In the genomic region with DNA sequence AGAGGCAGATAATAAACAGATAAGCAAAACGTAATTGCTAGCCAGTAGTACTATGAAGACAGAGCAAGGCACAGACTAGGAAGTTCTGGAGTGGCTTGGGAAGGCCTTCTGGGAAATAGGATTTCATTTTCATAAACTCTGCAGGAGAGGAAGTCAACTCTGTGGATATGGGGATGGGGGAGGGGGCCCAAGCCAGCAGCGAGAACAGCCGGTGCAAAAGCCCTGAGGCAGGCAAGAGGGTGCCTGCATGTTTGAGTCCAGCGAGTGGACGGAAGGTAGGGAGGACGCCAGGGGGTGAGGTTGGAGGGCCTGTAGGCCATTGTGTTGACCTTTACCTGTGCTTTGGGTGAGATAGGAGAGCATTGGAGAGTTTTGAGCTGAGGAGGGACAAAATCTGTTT, we compare ENCODE assay signal across 25 cellular contexts. TPM values are rescaled to one million over a fixed set of nuclear protein-coding genes. Genes with fewer than 3 reads are reported as not detected.
DNase-seq lines count a peak whose midpoint lies in the region; ATAC-seq lines count a peak whose summit lies in the region.
"Had no signal": no experiment of that assay in that cellular context is flagged by ENCODE, and none has a peak within 500 bp of the region (broad histone marks: within the 10 kb centered on the region; RNA-seq: fewer than 3 reads in every experiment).

No MANE protein-coding gene starts in this region.

- no peak overlapping the region for H3K27ac ChIP-seq in neuronal stem cell (replicated peaks; ENCODE audit: low read length)
- H3K27ac ChIP-seq: brain microvascular endothelial cell, HL-60, SJSA1, stomach, thyroid gland had no signal

- no peak for ATAC-seq in T-helper 17 cell
- ATAC-seq: activated CD4-positive, alpha-beta T cell treated with anti-CD3 and anti-CD28 coated beads for 36 hours; GM23338 had no signal

- peak overlapping the region; percentile 41 for H3K27ac Mint-ChIP-seq in T-helper 2 cell treated with Interferon-gamma antibody and Interleukin-4, amounts not matched to agents 5 μg/mL and 100 μg/mL, for 36 hours
- peak overlapping the region; percentile 90 for H3K27ac Mint-ChIP-seq in T-helper 17 cell
- H3K27ac Mint-ChIP-seq: GM23338 had no signal

- H2BK5ac ChIP-seq in neuronal stem cell (ENCODE audit: low read length) = no peak overlapping the region

- H3K36me3 ChIP-seq in neuronal stem cell (replicated peaks in 1 of 2; ENCODE audit: control insufficient read depth in 2 of 2, insufficient read depth in 2 of 2, low read length in 2 of 2) = no peaks in the 10 kb centered on the region
- H3K36me3 ChIP-seq: brain microvascular endothelial cell, stomach, thyroid gland had no signal

- H2AFZ ChIP-seq in neuronal stem cell (ENCODE audit: low read length) = no peak overlapping the region
- H2AFZ ChIP-seq: GM23338 had no signal

- H2BK15ac ChIP-seq in neuronal stem cell (ENCODE audit: low read length) = no peak overlapping the region

- no peak overlapping the region for H3K4me3 Mint-ChIP-seq in T-helper 2 cell treated with Interferon-gamma antibody and Interleukin-4, amounts not matched to agents 5 μg/mL and 100 μg/mL, for 36 hours
- no peak overlapping the region for H3K4me3 Mint-ChIP-seq in T-helper 17 cell
- H3K4me3 Mint-ChIP-seq: activated CD4-positive, alpha-beta T cell treated with anti-CD3 and anti-CD28 coated beads for 36 hours; GM23338; mesothelial cell of epicardium had no signal

- WGBS in neuronal stem cell (ENCODE audit: extremely low coverage in 2 of 2, insufficient read length in 2 of 2, insufficient replicate concordance in 1 of 2), 2 donors = no CpG with 5 or more reads among the region's 6 CpGs

- no peak overlapping the region for H3K4me2 ChIP-seq in neuronal stem cell (ENCODE audit: insufficient read depth, low read length, poor library complexity, severe bottlenecking)
- H3K4me2 ChIP-seq: GM23338 had no signal

- no peak overlapping the region for H4K8ac ChIP-seq in neuronal stem cell (ENCODE audit: low read depth, low read length)

- no peak overlapping the region for H3K9ac ChIP-seq in neuronal stem cell (ENCODE audit: low read depth, low read length, poor library complexity)

- H3K4me3 ChIP-seq in neuronal stem cell (ENCODE audit: low read length in 2 of 2) = no peak overlapping the region
- H3K4me3 ChIP-seq: GM23338, SJSA1, stomach, thyroid gland had no signal

- H3K18ac ChIP-seq in neuronal stem cell (ENCODE audit: low read length) = peak overlapping the region; percentile 25

- H3K4me1 Mint-ChIP-seq in T-helper 2 cell treated with Interferon-gamma antibody and Interleukin-4, amounts not matched to agents 5 μg/mL and 100 μg/mL, for 36 hours (ENCODE audit: low read depth) = peaks cover 37% of the 10 kb centered on the region
- peaks cover 38% of the 10 kb centered on the region for H3K4me1 Mint-ChIP-seq in T-helper 17 cell

- no peak overlapping the region for H2BK120ac ChIP-seq in neuronal stem cell (ENCODE audit: low read depth, low read length)

- H3K27me3 ChIP-seq in neuronal stem cell (ENCODE audit: control insufficient read depth in 3 of 3, insufficient read depth in 3 of 3, low read depth in 1 of 3, low read length in 3 of 3) = no peaks in the 10 kb centered on the region
- H3K27me3 ChIP-seq: brain microvascular endothelial cell, SJSA1, stomach, thyroid gland had no signal

- no peak overlapping the region for H3K14ac ChIP-seq in neuronal stem cell (ENCODE audit: low read length)

- no peaks in the 10 kb centered on the region for H3K9me3 Mint-ChIP-seq in T-helper 2 cell treated with Interferon-gamma antibody and Interleukin-4, amounts not matched to agents 5 μg/mL and 100 μg/mL, for 36 hours
- H3K9me3 Mint-ChIP-seq: mesothelial cell of epicardium, naive B cell had no signal

- H4K91ac ChIP-seq in neuronal stem cell (ENCODE audit: low read depth, low read length, poor library complexity) = no peak overlapping the region

- H2BK12ac ChIP-seq in neuronal stem cell (ENCODE audit: low read length) = no peak overlapping the region

- H3K4ac ChIP-seq in neuronal stem cell (ENCODE audit: low read length) = no peak overlapping the region

- no peak for DNase-seq in T-helper 2 cell treated with Interferon-gamma antibody and Interleukin-4, amounts not matched to agents 5 μg/mL and 100 μg/mL, for 36 hours (ENCODE audit: low spot score)
- DNase-seq in T-helper 2 cell = no peak
- DNase-seq in T-helper 17 cell = no peak
- DNase-seq in neuronal stem cell (ENCODE audit: low spot score) = no peak
- no peak for DNase-seq in NCI-H128 (lab: John Stamatoyannopoulos, UW; ENCODE audit: unreplicated experiment)
- no peak for DNase-seq in stimulated activated naive CD4-positive, alpha-beta T cell (lab: John Stamatoyannopoulos, UW)
- DNase-seq: 8988T; activated CD4-positive, alpha-beta T cell treated with anti-CD3 and anti-CD28 coated beads for 36 hours; activated T-cell treated with anti-CD3 and anti-CD28 coated beads, Interleukin-2, amount 50 U/mL, for 1 hour; brain microvascular endothelial cell; Karpas-422; naive B cell; NCI-H1436 treated with DMSO at 0.1 percent for 48 hours; NCI-H774; stomach; thyroid gland had no signal

- H3K79me1 ChIP-seq in neuronal stem cell (ENCODE audit: low read depth, low read length) = peaks cover 7% of the 10 kb centered on the region

- no peaks in the 10 kb centered on the region for H3K27me3 Mint-ChIP-seq in T-helper 2 cell treated with Interferon-gamma antibody and Interleukin-4, amounts not matched to agents 5 μg/mL and 100 μg/mL, for 36 hours (ENCODE audit: low read depth)
- H3K27me3 Mint-ChIP-seq in T-helper 17 cell = no peaks in the 10 kb centered on the region
- H3K27me3 Mint-ChIP-seq: activated CD4-positive, alpha-beta T cell treated with anti-CD3 and anti-CD28 coated beads for 36 hours; naive B cell had no signal

- H3K9me3 ChIP-seq in T-helper 17 cell (ENCODE audit: control insufficient read depth, low read length, poor library complexity, severe bottlenecking) (no peaks in the 10 kb centered on the region), neuronal stem cell (replicated peaks in 1 of 2; ENCODE audit: control insufficient read depth in 2 of 2, insufficient read depth in 1 of 2, low read depth in 1 of 2, low read length in 2 of 2) (no peaks in the 10 kb centered on the region)
- H3K9me3 ChIP-seq: stomach, thyroid gland had no signal

- no peak overlapping the region for H3K23ac ChIP-seq in neuronal stem cell (ENCODE audit: low read depth, low read length, poor library complexity)

- peaks cover 13 to 17% of the 10 kb centered on the region in 2 donors for H3K4me1 ChIP-seq in neuronal stem cell (ENCODE audit: control insufficient read depth in 2 of 2, insufficient read depth in 1 of 2, low read depth in 1 of 2, low read length in 2 of 2)
- H3K4me1 ChIP-seq: SJSA1 had no signal

- no peak overlapping the region for H2AK5ac ChIP-seq in neuronal stem cell (ENCODE audit: low read depth, low read length)

- peaks cover 2% of the 10 kb centered on the region for H3K36me3 Mint-ChIP-seq in T-helper 2 cell treated with Interferon-gamma antibody and Interleukin-4, amounts not matched to agents 5 μg/mL and 100 μg/mL, for 36 hours (ENCODE audit: low read depth)
- no peaks in the 10 kb centered on the region for H3K36me3 Mint-ChIP-seq in T-helper 17 cell (ENCODE audit: low read depth)
- H3K36me3 Mint-ChIP-seq: mesothelial cell of epicardium, naive B cell had no signal

RNA-seq across cellular contexts. Expression of a gene that starts 9.0 kb away (rescaled TPM):
- total RNA-seq in T-helper 17 cell = 1 to 10 TPM; 1.5 to 1.9 TPM
- polyA plus RNA-seq in neuronal stem cell (2013, experiment 1 of 2) = 32.1 TPM
- polyA plus RNA-seq in neuronal stem cell (2013, experiment 2 of 2) = 30.3 TPM

RNA-seq across cellular contexts. Expression of a gene that starts 27.8 kb away (rescaled TPM):
- 10 to 100 TPM; 35.2 to 38.5 TPM for total RNA-seq in T-helper 17 cell
- polyA plus RNA-seq in neuronal stem cell (2013, experiment 1 of 2) = 66.8 TPM
- polyA plus RNA-seq in neuronal stem cell (2013, experiment 2 of 2) = 67.2 TPM

RNA-seq across cellular contexts. Expression of a gene that starts 54.8 kb away (rescaled TPM):
- 10 to 100 TPM; 24.8 to 25.3 TPM for total RNA-seq in T-helper 17 cell
- polyA plus RNA-seq in neuronal stem cell (2013, experiment 1 of 2) = 57.9 TPM
- 59.2 TPM for polyA plus RNA-seq in neuronal stem cell (2013, experiment 2 of 2)

RNA-seq across cellular contexts. Expression of a gene that starts 59.8 kb away (rescaled TPM):
- total RNA-seq in T-helper 17 cell = under 1 TPM; 0.22 to 0.31 TPM
- polyA plus RNA-seq in neuronal stem cell (2013, experiment 1 of 2) = not detected
- polyA plus RNA-seq in neuronal stem cell (2013, experiment 2 of 2) = not detected
- total RNA-seq: activated CD8-positive, alpha-beta memory T cell treated with anti-CD3 and anti-CD28 coated beads for 36 hours; cerebellum; GM23338; omental fat pad; SJSA1; stomach; thyroid gland had no signal
- polyA plus RNA-seq: GM23338, keratinocyte, liver had no signal
